Comparison of ENCODE assay signal across 36 cellular contexts in genomic region chr14:21431126-21431525, GRCh38.
"Had no signal": no experiment of that assay in that cellular context is flagged by ENCODE, and none has a peak within 500 bp of the region (broad histone marks: within the 10 kb centered on the region; RNA-seq: fewer than 3 reads in every experiment).

No MANE protein-coding gene starts in this region.

- H3K27me3 Mint-ChIP-seq: activated B cell treated with CpG ODN at 0.5 μM for 24 hours; activated CD4-positive, alpha-beta memory T cell treated with anti-CD3 and anti-CD28 coated beads, Interleukin-2, amount 10 ng/mL, durations not matched to agents 7 days and 5 days; activated CD8-positive, alpha-beta memory T cell treated with anti-CD3 and anti-CD28 coated beads, Interleukin-2, amount 10 ng/mL, durations not matched to agents 7 days and 5 days; activated naive CD8-positive, alpha-beta T cell treated with anti-CD3 and anti-CD28 coated beads, Interleukin-2, amount 10 ng/mL, durations not matched to agents 7 days and 5 days; T-helper 17 cell had no signal

- H3K4me3 ChIP-seq: ascending aorta, K562, MG63, Peyer's patch, SJSA1 had no signal

- H3K9me3 Mint-ChIP-seq: activated B cell treated with CpG ODN at 0.5 μM for 24 hours; activated CD4-positive, alpha-beta memory T cell treated with anti-CD3 and anti-CD28 coated beads, Interleukin-2, amount 10 ng/mL, durations not matched to agents 7 days and 5 days; activated naive CD8-positive, alpha-beta T cell treated with anti-CD3 and anti-CD28 coated beads, Interleukin-2, amount 10 ng/mL, durations not matched to agents 7 days and 5 days; activated T-helper 2 cell treated with anti-CD3 and anti-CD28 coated beads, Interferon-gamma antibody, Interleukin-2, Interleukin-4, amounts not matched to agents 10 μg/mL and 5 μg/mL and 100 μg/mL, durations not matched to agents 14 hours and 24 hours and 36 hours had no signal

- H3K27me3 ChIP-seq: ascending aorta, MG63, Peyer's patch, SJSA1 had no signal

- H3K9me3 ChIP-seq: ascending aorta, MG63, Peyer's patch, SJSA1, SK-N-SH had no signal

- DNase-seq: activated B cell treated with CpG ODN at 0.5 μM for 24 hours; activated CD4-positive, alpha-beta memory T cell treated with anti-CD3 and anti-CD28 coated beads, Interleukin-2, amount 10 ng/mL, durations not matched to agents 7 days and 5 days; activated CD4-positive, alpha-beta T cell treated with anti-CD3 and anti-CD28 coated beads for 4 hours; activated CD4-positive, CD25-positive, alpha-beta regulatory T cell treated with anti-CD3 and anti-CD28 coated beads, Interleukin-2, amount 50 U/mL, for 72 hours; activated CD8-positive, alpha-beta memory T cell treated with anti-CD3 and anti-CD28 coated beads for 24 hours; activated CD8-positive, alpha-beta memory T cell treated with anti-CD3 and anti-CD28 coated beads, Interleukin-2, amount 10 ng/mL, durations not matched to agents 7 days and 5 days; activated CD8-positive, alpha-beta memory T cell treated with anti-CD3 and anti-CD28 coated beads, Interleukin-2, amount 50 U/mL, for 48 hours; activated gamma-delta T cell; activated naive CD4-positive, alpha-beta T cell treated with Interleukin-2 at 50 U/mL for 16 hours; activated naive CD8-positive, alpha-beta T cell treated with anti-CD3 and anti-CD28 coated beads, Interleukin-2, amount 10 ng/mL, durations not matched to agents 7 days and 5 days; activated T-cell treated with anti-CD3 and anti-CD28 coated beads, Interleukin-2, amount 50 U/mL, for 1 hour; amygdala; caudate nucleus; cerebellar nuclear complex; MG63; NCI-H1048; NCI-H1105 treated with DMSO at 0.1 percent for 48 hours; NCI-H1436; NCI-H1694; NCI-H1930; NCI-H345; NCI-H510A; NCI-H526; NCI-H748 treated with DMSO at 0.1 percent for 48 hours; NK-92 treated with Interleukin-12 subunit alpha and Interleukin-12 subunit beta, amount 100 ng/mL, for 24 hours; PC-3; Peyer's patch; RPMI8226; SHP77 treated with DMSO at 0.1 percent for 48 hours; SK-N-SH; T-helper 17 cell had no signal

- H3K4me3 Mint-ChIP-seq: activated B cell treated with CpG ODN at 0.5 μM for 24 hours; activated CD4-positive, alpha-beta memory T cell treated with anti-CD3 and anti-CD28 coated beads, Interleukin-2, amount 10 ng/mL, durations not matched to agents 7 days and 5 days; activated CD8-positive, alpha-beta memory T cell treated with anti-CD3 and anti-CD28 coated beads, Interleukin-2, amount 10 ng/mL, durations not matched to agents 7 days and 5 days; activated naive CD8-positive, alpha-beta T cell treated with anti-CD3 and anti-CD28 coated beads, Interleukin-2, amount 10 ng/mL, durations not matched to agents 7 days and 5 days; T-helper 17 cell had no signal

- H3K9ac ChIP-seq: SK-N-SH had no signal

- H3K27ac ChIP-seq: ascending aorta, Peyer's patch, SJSA1, VCaP had no signal

- FAIRE-seq: K562 had no signal

- H3K4me2 ChIP-seq: SK-N-SH had no signal

- H3K27ac Mint-ChIP-seq: activated B cell treated with CpG ODN at 0.5 μM for 24 hours; activated CD4-positive, alpha-beta memory T cell treated with anti-CD3 and anti-CD28 coated beads, Interleukin-2, amount 10 ng/mL, durations not matched to agents 7 days and 5 days; activated CD8-positive, alpha-beta memory T cell treated with anti-CD3 and anti-CD28 coated beads, Interleukin-2, amount 10 ng/mL, durations not matched to agents 7 days and 5 days; activated naive CD8-positive, alpha-beta T cell treated with anti-CD3 and anti-CD28 coated beads, Interleukin-2, amount 10 ng/mL, durations not matched to agents 7 days and 5 days; activated T-helper 2 cell treated with anti-CD3 and anti-CD28 coated beads, Interferon-gamma antibody, Interleukin-2, Interleukin-4, amounts not matched to agents 10 μg/mL and 5 μg/mL and 100 μg/mL, durations not matched to agents 14 hours and 24 hours and 36 hours; T-helper 17 cell had no signal
